Comparison of ENCODE assay signal across 1 cellular context in the genomic region with DNA sequence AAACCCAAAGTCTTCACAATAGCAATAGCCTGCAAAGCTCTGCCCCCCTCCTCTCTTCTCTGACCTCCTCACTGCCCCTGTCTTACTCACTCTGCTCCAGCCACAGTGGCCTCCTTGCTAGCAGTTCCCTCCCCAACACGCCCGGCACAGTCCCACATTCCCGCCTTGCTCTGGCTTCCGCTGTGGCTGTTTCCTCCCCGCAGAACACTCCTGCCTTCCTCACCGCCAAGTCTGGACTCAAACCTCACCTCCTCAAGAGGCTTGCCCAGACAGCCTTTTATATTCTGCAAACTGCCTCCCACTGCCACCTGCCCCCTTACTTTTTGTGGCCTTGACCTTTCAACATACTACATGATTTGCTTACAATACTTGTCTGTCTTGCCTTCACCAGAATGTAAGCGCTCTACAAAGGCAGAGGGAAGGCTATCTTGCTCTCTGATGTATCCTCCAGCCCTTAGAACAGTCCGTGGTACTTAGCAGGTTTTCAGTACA.
A peak's percentile ranks its signal among the peaks of the same experiment; 100 is the strongest.
TF ChIP-seq lines count a peak whose summit lies in the region.

No MANE protein-coding gene starts in this region.

TF ChIP-seq in HepG2, 621 proteins besides CTCF, POLR2A, EP300 and RAD21 (continued from another document and continues in another):
- TF ChIP-seq, protein P1, sequence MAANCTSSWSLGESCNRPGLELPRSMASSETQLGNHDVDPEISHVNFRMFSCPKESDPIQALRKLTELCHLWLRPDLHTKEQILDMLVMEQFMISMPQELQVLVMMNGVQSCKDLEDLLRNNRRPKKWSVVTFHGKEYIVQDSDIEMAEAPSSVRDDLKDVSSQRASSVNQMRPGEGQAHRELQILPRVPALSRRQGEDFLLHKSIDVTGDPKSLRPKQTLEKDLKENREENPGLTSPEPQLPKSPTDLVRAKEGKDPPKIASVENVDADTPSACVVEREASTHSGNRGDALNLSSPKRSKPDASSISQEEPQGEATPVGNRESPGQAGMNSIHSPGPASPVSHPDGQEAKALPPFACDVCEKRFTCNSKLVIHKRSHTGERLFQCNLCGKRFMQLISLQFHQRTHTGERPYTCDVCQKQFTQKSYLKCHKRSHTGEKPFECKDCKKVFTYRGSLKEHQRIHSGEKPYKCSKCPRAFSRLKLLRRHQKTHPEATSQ (CRISPR knock-in tag; IDR thresholded peaks at IDR 0.05; ENCODE audit: borderline replicate concordance) = peak; percentile 81; the same call in 1 of the 2 replicates
- TF ChIP-seq, protein P2, sequence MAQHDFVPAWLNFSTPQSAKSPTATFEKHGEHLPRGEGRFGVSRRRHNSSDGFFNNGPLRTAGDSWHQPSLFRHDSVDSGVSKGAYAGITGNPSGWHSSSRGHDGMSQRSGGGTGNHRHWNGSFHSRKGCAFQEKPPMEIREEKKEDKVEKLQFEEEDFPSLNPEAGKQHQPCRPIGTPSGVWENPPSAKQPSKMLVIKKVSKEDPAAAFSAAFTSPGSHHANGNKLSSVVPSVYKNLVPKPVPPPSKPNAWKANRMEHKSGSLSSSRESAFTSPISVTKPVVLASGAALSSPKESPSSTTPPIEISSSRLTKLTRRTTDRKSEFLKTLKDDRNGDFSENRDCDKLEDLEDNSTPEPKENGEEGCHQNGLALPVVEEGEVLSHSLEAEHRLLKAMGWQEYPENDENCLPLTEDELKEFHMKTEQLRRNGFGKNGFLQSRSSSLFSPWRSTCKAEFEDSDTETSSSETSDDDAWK (CRISPR knock-in tag; IDR thresholded peaks at IDR 0.05) = no peak
- TF ChIP-seq SMARCC2 (IDR thresholded peaks at IDR 0.05) = no peak
- TF ChIP-seq NFE2 (CRISPR knock-in tag; IDR thresholded peaks at IDR 0.05) = no peak
- TF ChIP-seq, protein P3, sequence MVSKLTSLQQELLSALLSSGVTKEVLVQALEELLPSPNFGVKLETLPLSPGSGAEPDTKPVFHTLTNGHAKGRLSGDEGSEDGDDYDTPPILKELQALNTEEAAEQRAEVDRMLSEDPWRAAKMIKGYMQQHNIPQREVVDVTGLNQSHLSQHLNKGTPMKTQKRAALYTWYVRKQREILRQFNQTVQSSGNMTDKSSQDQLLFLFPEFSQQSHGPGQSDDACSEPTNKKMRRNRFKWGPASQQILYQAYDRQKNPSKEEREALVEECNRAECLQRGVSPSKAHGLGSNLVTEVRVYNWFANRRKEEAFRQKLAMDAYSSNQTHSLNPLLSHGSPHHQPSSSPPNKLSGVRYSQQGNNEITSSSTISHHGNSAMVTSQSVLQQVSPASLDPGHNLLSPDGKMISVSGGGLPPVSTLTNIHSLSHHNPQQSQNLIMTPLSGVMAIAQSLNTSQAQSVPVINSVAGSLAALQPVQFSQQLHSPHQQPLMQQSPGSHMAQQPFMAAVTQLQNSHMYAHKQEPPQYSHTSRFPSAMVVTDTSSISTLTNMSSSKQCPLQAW (CRISPR knock-in tag; IDR thresholded peaks at IDR 0.05) = peak; percentile 74
- TF ChIP-seq REPIN1 (CRISPR knock-in tag; IDR thresholded peaks at IDR 0.05; ENCODE audit: borderline replicate concordance, low read depth) = no peak
- TF ChIP-seq HNRNPLL (IDR thresholded peaks at IDR 0.05; ENCODE audit: low read depth, low read length, poor library complexity, severe bottlenecking) = no peak
- no peak for TF ChIP-seq THAP11 (CRISPR knock-in tag; IDR thresholded peaks at IDR 0.05)
- no peak for TF ChIP-seq ZZZ3 (CRISPR knock-in tag; IDR thresholded peaks at IDR 0.05; ENCODE audit: borderline replicate concordance)
- no peak for TF ChIP-seq ZFP1 (CRISPR knock-in tag; IDR thresholded peaks at IDR 0.05)
- no peak for TF ChIP-seq RELA (CRISPR knock-in tag; IDR thresholded peaks at IDR 0.05)
- TF ChIP-seq, protein P4, sequence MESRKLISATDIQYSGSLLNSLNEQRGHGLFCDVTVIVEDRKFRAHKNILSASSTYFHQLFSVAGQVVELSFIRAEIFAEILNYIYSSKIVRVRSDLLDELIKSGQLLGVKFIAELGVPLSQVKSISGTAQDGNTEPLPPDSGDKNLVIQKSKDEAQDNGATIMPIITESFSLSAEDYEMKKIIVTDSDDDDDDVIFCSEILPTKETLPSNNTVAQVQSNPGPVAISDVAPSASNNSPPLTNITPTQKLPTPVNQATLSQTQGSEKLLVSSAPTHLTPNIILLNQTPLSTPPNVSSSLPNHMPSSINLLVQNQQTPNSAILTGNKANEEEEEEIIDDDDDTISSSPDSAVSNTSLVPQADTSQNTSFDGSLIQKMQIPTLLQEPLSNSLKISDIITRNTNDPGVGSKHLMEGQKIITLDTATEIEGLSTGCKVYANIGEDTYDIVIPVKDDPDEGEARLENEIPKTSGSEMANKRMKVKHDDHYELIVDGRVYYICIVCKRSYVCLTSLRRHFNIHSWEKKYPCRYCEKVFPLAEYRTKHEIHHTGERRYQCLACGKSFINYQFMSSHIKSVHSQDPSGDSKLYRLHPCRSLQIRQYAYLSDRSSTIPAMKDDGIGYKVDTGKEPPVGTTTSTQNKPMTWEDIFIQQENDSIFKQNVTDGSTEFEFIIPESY (CRISPR knock-in tag; IDR thresholded peaks at IDR 0.05) = no peak
- TF ChIP-seq MAFK (conservative IDR thresholded peaks at IDR 0.05 in 1 of 2, IDR thresholded peaks at IDR 0.05 in 1 of 2; ENCODE audit: low read length in 2 of 2) = no peak
- TF ChIP-seq, protein P5, sequence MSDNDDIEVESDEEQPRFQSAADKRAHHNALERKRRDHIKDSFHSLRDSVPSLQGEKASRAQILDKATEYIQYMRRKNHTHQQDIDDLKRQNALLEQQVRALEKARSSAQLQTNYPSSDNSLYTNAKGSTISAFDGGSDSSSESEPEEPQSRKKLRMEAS (IDR thresholded peaks at IDR 0.05) = peak; percentile 70; the same call in 1 of the 2 replicates
- no peak for TF ChIP-seq ZNF350 (CRISPR knock-in tag; IDR thresholded peaks at IDR 0.05; ENCODE audit: borderline replicate concordance, low read depth)
- TF ChIP-seq, protein P6, sequence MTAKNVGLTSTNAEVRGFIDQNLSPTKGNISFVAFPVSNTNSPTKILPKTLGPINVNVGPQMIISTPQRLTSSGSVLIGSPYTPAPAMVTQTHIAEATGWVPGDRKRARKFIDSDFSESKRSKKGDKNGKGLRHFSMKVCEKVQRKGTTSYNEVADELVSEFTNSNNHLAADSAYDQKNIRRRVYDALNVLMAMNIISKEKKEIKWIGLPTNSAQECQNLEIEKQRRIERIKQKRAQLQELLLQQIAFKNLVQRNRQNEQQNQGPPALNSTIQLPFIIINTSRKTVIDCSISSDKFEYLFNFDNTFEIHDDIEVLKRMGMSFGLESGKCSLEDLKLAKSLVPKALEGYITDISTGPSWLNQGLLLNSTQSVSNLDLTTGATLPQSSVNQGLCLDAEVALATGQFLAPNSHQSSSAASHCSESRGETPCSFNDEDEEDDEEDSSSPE (CRISPR knock-in tag; IDR thresholded peaks at IDR 0.05) = peak; percentile 80
- TF ChIP-seq, protein P7, sequence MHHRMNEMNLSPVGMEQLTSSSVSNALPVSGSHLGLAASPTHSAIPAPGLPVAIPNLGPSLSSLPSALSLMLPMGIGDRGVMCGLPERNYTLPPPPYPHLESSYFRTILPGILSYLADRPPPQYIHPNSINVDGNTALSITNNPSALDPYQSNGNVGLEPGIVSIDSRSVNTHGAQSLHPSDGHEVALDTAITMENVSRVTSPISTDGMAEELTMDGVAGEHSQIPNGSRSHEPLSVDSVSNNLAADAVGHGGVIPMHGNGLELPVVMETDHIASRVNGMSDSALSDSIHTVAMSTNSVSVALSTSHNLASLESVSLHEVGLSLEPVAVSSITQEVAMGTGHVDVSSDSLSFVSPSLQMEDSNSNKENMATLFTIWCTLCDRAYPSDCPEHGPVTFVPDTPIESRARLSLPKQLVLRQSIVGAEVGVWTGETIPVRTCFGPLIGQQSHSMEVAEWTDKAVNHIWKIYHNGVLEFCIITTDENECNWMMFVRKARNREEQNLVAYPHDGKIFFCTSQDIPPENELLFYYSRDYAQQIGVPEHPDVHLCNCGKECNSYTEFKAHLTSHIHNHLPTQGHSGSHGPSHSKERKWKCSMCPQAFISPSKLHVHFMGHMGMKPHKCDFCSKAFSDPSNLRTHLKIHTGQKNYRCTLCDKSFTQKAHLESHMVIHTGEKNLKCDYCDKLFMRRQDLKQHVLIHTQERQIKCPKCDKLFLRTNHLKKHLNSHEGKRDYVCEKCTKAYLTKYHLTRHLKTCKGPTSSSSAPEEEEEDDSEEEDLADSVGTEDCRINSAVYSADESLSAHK (CRISPR knock-in tag; IDR thresholded peaks at IDR 0.05; ENCODE audit: borderline replicate concordance) = no peak
- TF ChIP-seq, protein P8, sequence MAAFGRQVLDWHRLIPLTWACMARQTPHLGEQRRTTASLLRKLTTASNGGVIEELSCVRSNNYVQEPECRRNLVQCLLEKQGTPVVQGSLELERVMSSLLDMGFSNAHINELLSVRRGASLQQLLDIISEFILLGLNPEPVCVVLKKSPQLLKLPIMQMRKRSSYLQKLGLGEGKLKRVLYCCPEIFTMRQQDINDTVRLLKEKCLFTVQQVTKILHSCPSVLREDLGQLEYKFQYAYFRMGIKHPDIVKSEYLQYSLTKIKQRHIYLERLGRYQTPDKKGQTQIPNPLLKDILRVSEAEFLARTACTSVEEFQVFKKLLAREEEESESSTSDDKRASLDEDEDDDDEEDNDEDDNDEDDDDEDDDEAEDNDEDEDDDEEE (CRISPR knock-in tag; IDR thresholded peaks at IDR 0.05) = 0 out of 2 replicates have a peak, but pooled peaks have one; percentile 41
- no peak for TF ChIP-seq ZNF335 (CRISPR knock-in tag; IDR thresholded peaks at IDR 0.05)
- no peak for TF ChIP-seq ZNF563 (CRISPR knock-in tag; IDR thresholded peaks at IDR 0.05)
- no peak for TF ChIP-seq TBX3 (IDR thresholded peaks at IDR 0.05; ENCODE audit: borderline replicate concordance)
- TF ChIP-seq CHD4 (IDR thresholded peaks at IDR 0.05; ENCODE audit: borderline replicate concordance, low read length) = no peak
- no peak; the same call in 1 of the 2 replicates for TF ChIP-seq KLF9 (CRISPR knock-in tag; IDR thresholded peaks at IDR 0.05; ENCODE audit: low read depth)
- TF ChIP-seq SOX5 (CRISPR knock-in tag; IDR thresholded peaks at IDR 0.05; ENCODE audit: borderline replicate concordance) = no peak
- TF ChIP-seq, protein P9, sequence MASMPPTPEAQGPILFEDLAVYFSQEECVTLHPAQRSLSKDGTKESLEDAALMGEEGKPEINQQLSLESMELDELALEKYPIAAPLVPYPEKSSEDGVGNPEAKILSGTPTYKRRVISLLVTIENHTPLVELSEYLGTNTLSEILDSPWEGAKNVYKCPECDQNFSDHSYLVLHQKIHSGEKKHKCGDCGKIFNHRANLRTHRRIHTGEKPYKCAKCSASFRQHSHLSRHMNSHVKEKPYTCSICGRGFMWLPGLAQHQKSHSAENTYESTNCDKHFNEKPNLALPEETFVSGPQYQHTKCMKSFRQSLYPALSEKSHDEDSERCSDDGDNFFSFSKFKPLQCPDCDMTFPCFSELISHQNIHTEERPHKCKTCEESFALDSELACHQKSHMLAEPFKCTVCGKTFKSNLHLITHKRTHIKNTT (CRISPR knock-in tag; IDR thresholded peaks at IDR 0.05) = no peak
- no peak for TF ChIP-seq NR2F2 (IDR thresholded peaks at IDR 0.05; ENCODE audit: borderline replicate concordance, low read depth)
- no peak for TF ChIP-seq CHD2 (IDR thresholded peaks at IDR 0.05; ENCODE audit: low read depth, low read length)
- TF ChIP-seq, protein P10, sequence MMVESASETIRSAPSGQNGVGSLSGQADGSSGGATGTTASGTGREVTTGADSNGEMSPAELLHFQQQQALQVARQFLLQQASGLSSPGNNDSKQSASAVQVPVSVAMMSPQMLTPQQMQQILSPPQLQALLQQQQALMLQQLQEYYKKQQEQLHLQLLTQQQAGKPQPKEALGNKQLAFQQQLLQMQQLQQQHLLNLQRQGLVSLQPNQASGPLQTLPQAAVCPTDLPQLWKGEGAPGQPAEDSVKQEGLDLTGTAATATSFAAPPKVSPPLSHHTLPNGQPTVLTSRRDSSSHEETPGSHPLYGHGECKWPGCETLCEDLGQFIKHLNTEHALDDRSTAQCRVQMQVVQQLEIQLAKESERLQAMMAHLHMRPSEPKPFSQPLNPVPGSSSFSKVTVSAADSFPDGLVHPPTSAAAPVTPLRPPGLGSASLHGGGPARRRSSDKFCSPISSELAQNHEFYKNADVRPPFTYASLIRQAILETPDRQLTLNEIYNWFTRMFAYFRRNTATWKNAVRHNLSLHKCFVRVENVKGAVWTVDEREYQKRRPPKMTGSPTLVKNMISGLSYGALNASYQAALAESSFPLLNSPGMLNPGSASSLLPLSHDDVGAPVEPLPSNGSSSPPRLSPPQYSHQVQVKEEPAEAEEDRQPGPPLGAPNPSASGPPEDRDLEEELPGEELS (CRISPR knock-in tag; IDR thresholded peaks at IDR 0.05) = no peak
- TF ChIP-seq, protein P11, sequence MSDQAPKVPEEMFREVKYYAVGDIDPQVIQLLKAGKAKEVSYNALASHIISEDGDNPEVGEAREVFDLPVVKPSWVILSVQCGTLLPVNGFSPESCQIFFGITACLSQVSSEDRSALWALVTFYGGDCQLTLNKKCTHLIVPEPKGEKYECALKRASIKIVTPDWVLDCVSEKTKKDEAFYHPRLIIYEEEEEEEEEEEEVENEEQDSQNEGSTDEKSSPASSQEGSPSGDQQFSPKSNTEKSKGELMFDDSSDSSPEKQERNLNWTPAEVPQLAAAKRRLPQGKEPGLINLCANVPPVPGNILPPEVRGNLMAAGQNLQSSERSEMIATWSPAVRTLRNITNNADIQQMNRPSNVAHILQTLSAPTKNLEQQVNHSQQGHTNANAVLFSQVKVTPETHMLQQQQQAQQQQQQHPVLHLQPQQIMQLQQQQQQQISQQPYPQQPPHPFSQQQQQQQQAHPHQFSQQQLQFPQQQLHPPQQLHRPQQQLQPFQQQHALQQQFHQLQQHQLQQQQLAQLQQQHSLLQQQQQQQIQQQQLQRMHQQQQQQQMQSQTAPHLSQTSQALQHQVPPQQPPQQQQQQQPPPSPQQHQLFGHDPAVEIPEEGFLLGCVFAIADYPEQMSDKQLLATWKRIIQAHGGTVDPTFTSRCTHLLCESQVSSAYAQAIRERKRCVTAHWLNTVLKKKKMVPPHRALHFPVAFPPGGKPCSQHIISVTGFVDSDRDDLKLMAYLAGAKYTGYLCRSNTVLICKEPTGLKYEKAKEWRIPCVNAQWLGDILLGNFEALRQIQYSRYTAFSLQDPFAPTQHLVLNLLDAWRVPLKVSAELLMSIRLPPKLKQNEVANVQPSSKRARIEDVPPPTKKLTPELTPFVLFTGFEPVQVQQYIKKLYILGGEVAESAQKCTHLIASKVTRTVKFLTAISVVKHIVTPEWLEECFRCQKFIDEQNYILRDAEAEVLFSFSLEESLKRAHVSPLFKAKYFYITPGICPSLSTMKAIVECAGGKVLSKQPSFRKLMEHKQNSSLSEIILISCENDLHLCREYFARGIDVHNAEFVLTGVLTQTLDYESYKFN (CRISPR knock-in tag; conservative IDR thresholded peaks at IDR 0.05) = no peak
